In the genomic region with DNA sequence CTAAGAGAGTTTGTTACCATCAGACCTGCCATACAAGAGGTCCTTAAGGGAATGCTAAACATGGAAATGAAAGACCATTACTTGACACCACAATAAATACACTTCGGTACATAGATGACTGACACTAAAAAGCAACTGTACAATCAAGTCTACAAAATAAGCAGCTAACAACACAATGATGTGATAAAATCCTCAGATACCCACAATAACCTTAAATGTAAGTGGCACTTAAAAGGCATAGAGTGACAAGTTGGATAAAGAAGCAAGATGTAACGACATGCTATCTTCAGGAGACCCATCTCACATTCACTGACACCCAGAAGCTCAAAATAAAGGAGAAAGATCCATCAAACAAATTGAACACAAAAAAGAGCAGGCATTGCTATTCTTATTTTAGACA, we compare ENCODE assay signal across 33 cellular contexts.
"Had no signal": no experiment of that assay in that cellular context is flagged by ENCODE, and none has a peak within 500 bp of the region (broad histone marks: within the 10 kb centered on the region; RNA-seq: fewer than 3 reads in every experiment).

No MANE protein-coding gene starts in this region.

- H3K27me3 ChIP-seq: MG63 had no signal

- DNase-seq: Karpas-422, Kasumi-1, MG63, MM.1S, MV-4-11, NCI-H1048, NCI-H1092, NCI-H1092 treated with DMSO at 0.1 percent for 48 hours, NCI-H1105, NCI-H1105 treated with DMSO at 0.1 percent for 48 hours, NCI-H1417, NCI-H1417 treated with DMSO at 0.1 percent for 48 hours, NCI-H1436, NCI-H1436 treated with DMSO at 0.1 percent for 48 hours, NCI-H1694, NCI-H1694 treated with DMSO at 0.1 percent for 48 hours, NCI-H187, NCI-H187 treated with DMSO at 0.1 percent for 48 hours, NCI-H1930, NCI-H2029, NCI-H2029 treated with DMSO at 0.1 percent for 48 hours, NCI-H2081, NCI-H2081 treated with DMSO at 0.1 percent for 48 hours, NCI-H2107, NCI-H2171, NCI-H2171 treated with DMSO at 0.1 percent for 48 hours, NCI-H2227 treated with DMSO at 0.1 percent for 48 hours, NCI-H226, NCI-H345, NCI-H446, NCI-H446 treated with DMSO at 0.1 percent for 48 hours, NCI-H510A had no signal

- H3K9ac ChIP-seq: KMS-11 had no signal

- H3K4me2 ChIP-seq: KMS-11 had no signal

- H3K36me3 ChIP-seq: MG63 had no signal

- H3K4me3 ChIP-seq: MG63 had no signal

- H3K27ac ChIP-seq: KMS-11 had no signal
